8 cellular contexts compared by ENCODE assay signal in the genomic region with DNA sequence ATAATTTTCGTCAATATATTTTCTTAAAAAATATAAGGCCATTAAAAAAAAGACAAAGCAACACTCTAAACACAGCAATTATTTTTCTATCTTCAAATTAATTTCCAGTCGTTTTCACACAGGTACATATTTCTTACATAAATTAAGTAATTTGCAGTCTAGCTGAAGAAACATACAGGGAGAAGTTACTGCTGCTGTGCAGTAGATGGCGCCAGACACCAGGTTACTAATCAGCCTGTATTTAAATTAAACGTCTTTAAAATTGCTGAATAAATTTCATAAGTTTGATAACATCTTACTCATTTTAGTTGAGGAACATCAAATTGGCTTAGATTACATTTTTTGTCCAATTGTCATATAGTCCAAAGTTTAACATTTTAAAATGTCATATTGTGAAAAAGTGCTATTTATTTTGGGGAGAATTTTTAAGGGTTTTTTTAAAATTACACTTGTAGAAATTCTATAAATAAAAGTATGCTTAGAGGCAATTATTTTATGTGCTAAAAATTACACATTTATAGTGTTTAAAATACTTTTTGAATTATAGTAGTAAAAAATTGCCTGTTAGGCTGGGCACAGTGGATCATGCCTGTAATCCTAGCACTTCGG.
A peak's percentile ranks its signal among the peaks of the same experiment; 100 is the strongest.
DNase-seq lines count a peak whose midpoint lies in the region; TF ChIP-seq lines count a peak whose summit lies in the region.

No MANE protein-coding gene starts in this region.

- H3K27ac Mint-ChIP-seq in HFFc6, result no peak overlapping the region

- H3K4me3 Mint-ChIP-seq in HFFc6, result no peak overlapping the region

- peak; percentile 100 for TF ChIP-seq CTCF in HFFc6 (IDR thresholded peaks at IDR 0.05)
- TF ChIP-seq CTCF in fibroblast of villous mesenchyme (IDR thresholded peaks at IDR 0.05; ENCODE audit: insufficient read depth, low read depth, low read length), result peak; percentile 95

- no peaks in the 10 kb centered on the region for H3K9me3 Mint-ChIP-seq in HFFc6

- no peak overlapping the region for H3K4me3 ChIP-seq in fibroblast of villous mesenchyme (ENCODE audit: low read depth, low read length)

- H3K27me3 Mint-ChIP-seq in HFFc6 (ENCODE audit: insufficient read depth), result peaks cover 8% of the 10 kb centered on the region

- H3K36me3 Mint-ChIP-seq in HFFc6 (ENCODE audit: low read depth), result no peaks in the 10 kb centered on the region

- DNase-seq in ELR (ENCODE audit: low read depth) (peak; percentile 74), HFFc6 (peak; percentile 53), NCI-H82 (lab: John Stamatoyannopoulos, UW) (peak; percentile 42), activated T-cell treated with anti-CD3 and anti-CD28 coated beads for 4 hours (peak; percentile 29), fibroblast of villous mesenchyme (ENCODE audit: low read depth) (peak; percentile 76), putamen (ENCODE audit: low spot score) (peak; percentile 60), islet precursor cell (no peak)
- no peak for DNase-seq in NK-92 treated with Interleukin-12 subunit alpha and Interleukin-12 subunit beta, amount 100 ng/mL, for 24 hours (lab: John Stamatoyannopoulos, UW)

- no peaks in the 10 kb centered on the region for H3K4me1 Mint-ChIP-seq in HFFc6 (ENCODE audit: low read depth)

Comparison
In these comparisons a context has a peak if more than half of its experiments do, and no peak if none do; other contexts are left out.
1. DNase-seq: peak in ELR (single experiment), HFFc6 (single experiment), NCI-H82 (single experiment), activated T-cell treated with anti-CD3 and anti-CD28 coated beads for 4 hours (single experiment), fibroblast of villous mesenchyme (single experiment) and putamen (single experiment); none in islet precursor cell (single experiment) and NK-92 treated with Interleukin-12 subunit alpha and Interleukin-12 subunit beta, amount 100 ng/mL, for 24 hours (single experiment).